Comparison of ENCODE assay signal across 14 cellular contexts in genomic region chr13:31067416-31068118, GRCh38.
DNase-seq lines count a peak whose midpoint lies in the region; ATAC-seq and TF ChIP-seq lines count a peak whose summit lies in the region.
"Had no signal": no experiment of that assay in that cellular context is flagged by ENCODE, and none has a peak within 500 bp of the region (broad histone marks: within the 10 kb centered on the region; RNA-seq: fewer than 3 reads in every experiment).

No MANE protein-coding gene starts in this region.

- TF ChIP-seq CTCF in epithelial cell of esophagus (IDR thresholded peaks at IDR 0.05; ENCODE audit: insufficient read depth, low read depth, low read length, missing control alignments) (no peak), omental fat pad (IDR thresholded peaks at IDR 0.05) (no peak), prostate gland (IDR thresholded peaks at IDR 0.05) (no peak)

- intact Hi-C loops in prostate gland (cut with DNase I), result no loop called here

- H3K36me3 ChIP-seq in MG63 (no peaks in the 10 kb centered on the region), prostate gland (no peaks in the 10 kb centered on the region)
- H3K36me3 ChIP-seq: HAP-1 had no signal

- H3K27me3 ChIP-seq in MG63, result no peaks in the 10 kb centered on the region
- H3K27me3 ChIP-seq in prostate gland (replicated peaks; ENCODE audit: insufficient read depth), result no peaks in the 10 kb centered on the region
- H3K27me3 ChIP-seq: testis had no signal

- no peaks in the 10 kb centered on the region for H3K4me1 ChIP-seq in prostate gland (replicated peaks)
- H3K4me1 ChIP-seq: HAP-1, testis had no signal

- no peaks in the 10 kb centered on the region for H3K9me3 ChIP-seq in MG63
- no peaks in the 10 kb centered on the region for H3K9me3 ChIP-seq in prostate gland
- H3K9me3 ChIP-seq: HAP-1, testis had no signal

- TF ChIP-seq POLR2A in prostate gland (IDR thresholded peaks at IDR 0.05) (no peak), GM18505 (IDR thresholded peaks at IDR 0.05; ENCODE audit: borderline replicate concordance, extremely low read depth, insufficient read depth, insufficient read length) (no peak)

- 79% methylated on average over 8 of the region's 8 CpGs for WGBS in prostate gland

- no peak overlapping the region for H3K27ac ChIP-seq in prostate gland
- H3K27ac ChIP-seq: testis had no signal

- ATAC-seq in omental fat pad (ENCODE audit: low FRiP score) (peak; percentile 98), GM18505 (IDR thresholded peaks at IDR 0.05; ENCODE audit: unreplicated experiment) (no peak), GM19328 (IDR thresholded peaks at IDR 0.05; ENCODE audit: unreplicated experiment) (no peak)

- H3K4me3 ChIP-seq in MG63, result no peak overlapping the region
- H3K4me3 ChIP-seq in epithelial cell of esophagus (ENCODE audit: low read length), result no peak overlapping the region
- no peak overlapping the region for H3K4me3 ChIP-seq in prostate gland
- H3K4me3 ChIP-seq: HAP-1, testis had no signal

- peak; percentile 78 for DNase-seq in EL
- DNase-seq in MG63, result peak; percentile 79
- peak; percentile 83 for DNase-seq in epithelial cell of esophagus (ENCODE audit: low read depth)
- no peak for DNase-seq in omental fat pad (ENCODE audit: low spot score)
- no peak for DNase-seq in prostate gland (ENCODE audit: low spot score)
- DNase-seq: activated CD8-positive, alpha-beta memory T cell treated with anti-CD3 and anti-CD28 coated beads, Interleukin-2, amount 50 U/mL, for 4 hours; DMS 273 treated with DMSO at 0.1 percent for 48 hours; NCI-H1105; NCI-H510A; SHP77 treated with DMSO at 0.1 percent for 48 hours; testis had no signal

Comparison
In these comparisons a context has a peak if more than half of its experiments do, and no peak if none do; other contexts are left out.
1. DNase-seq: peak in EL (single experiment), MG63 (single experiment) and epithelial cell of esophagus (single experiment); none in omental fat pad (single experiment) and prostate gland (single experiment).